ENCODE assay signal across 7 cellular contexts in genomic region chr11:826836-827145, GRCh38. TPM values are rescaled to one million over a fixed set of nuclear protein-coding genes. Genes with fewer than 3 reads are reported as not detected.
DNase-seq lines count a peak whose midpoint lies in the region; ATAC-seq and TF ChIP-seq lines count a peak whose summit lies in the region.

No MANE protein-coding gene starts in this region.

- peak; percentile 11 for ATAC-seq in GM21576 (IDR thresholded peaks at IDR 0.05; ENCODE audit: unreplicated experiment)
- no peak for ATAC-seq in sciatic nerve

- H3K27me3 ChIP-seq in hepatocyte = peaks cover 21% of the 10 kb centered on the region
- H3K27me3 ChIP-seq in smooth muscle cell (ENCODE audit: low read depth) = peaks cover 65% of the 10 kb centered on the region

- H3K4me2 ChIP-seq in hepatocyte = peak overlapping the region; percentile 96
- peak overlapping the region; percentile 83 for H3K4me2 ChIP-seq in smooth muscle cell

- peaks cover 3% of the 10 kb centered on the region for H4K20me1 ChIP-seq in hepatocyte (ENCODE audit: insufficient read depth, poor library complexity, severe bottlenecking)
- H4K20me1 ChIP-seq in smooth muscle cell (ENCODE audit: low read depth) = peaks cover 46% of the 10 kb centered on the region

- peaks cover 2% of the 10 kb centered on the region for H3K79me2 ChIP-seq in hepatocyte
- H3K79me2 ChIP-seq in smooth muscle cell (ENCODE audit: low read depth) = no peaks in the 10 kb centered on the region

- H3K36me3 ChIP-seq in SK-N-MC (ENCODE audit: insufficient read depth, low read length) (no peaks in the 10 kb centered on the region; the same call in 1 of the 2 replicates), hepatocyte (replicated peaks; ENCODE audit: insufficient read depth, low read depth) (no peaks in the 10 kb centered on the region), smooth muscle cell (ENCODE audit: low read depth) (no peaks in the 10 kb centered on the region)

- H3K9me2 ChIP-seq in hepatocyte (replicated peaks; ENCODE audit: insufficient read depth) = no peaks in the 10 kb centered on the region

- no peak overlapping the region for H3K27ac ChIP-seq in SK-N-MC
- peak overlapping the region; percentile 83 for H3K27ac ChIP-seq in hepatocyte
- H3K27ac ChIP-seq in smooth muscle cell (ENCODE audit: low read depth) = no peak overlapping the region

- intact Hi-C loops in sciatic nerve (cut with DNase I) = no loop called here

- peak overlapping the region; percentile 49 for H2AFZ ChIP-seq in hepatocyte
- H2AFZ ChIP-seq in smooth muscle cell (ENCODE audit: low read depth) = no peak overlapping the region

- DNase-seq in SK-N-MC (ENCODE audit: low read depth, low spot score) (no peak), hepatocyte (ENCODE audit: low spot score) (no peak), smooth muscle cell (lab: John Stamatoyannopoulos, UW; ENCODE audit: unreplicated experiment) (no peak), UCSD-AML1 (lab: John Stamatoyannopoulos, UW; ENCODE audit: unreplicated experiment) (no peak), amniotic stem cell (lab: John Stamatoyannopoulos, UW) (no peak), sciatic nerve (ENCODE audit: low spot score) (no peak)

- peaks cover 6% of the 10 kb centered on the region for H3F3A ChIP-seq in smooth muscle cell (ENCODE audit: low read depth)

- TF ChIP-seq CTCF in hepatocyte (IDR thresholded peaks at IDR 0.05; ENCODE audit: poor library complexity) (no peak), smooth muscle cell (IDR thresholded peaks at IDR 0.05; ENCODE audit: borderline replicate concordance, insufficient read depth, poor library complexity, severe bottlenecking) (no peak)

- H3K9me3 ChIP-seq in SK-N-MC (ENCODE audit: low read depth, low read length) = no peaks in the 10 kb centered on the region
- no peaks in the 10 kb centered on the region for H3K9me3 ChIP-seq in hepatocyte (ENCODE audit: low read depth)
- no peaks in the 10 kb centered on the region for H3K9me3 ChIP-seq in smooth muscle cell (replicated peaks; ENCODE audit: low read depth)

- WGBS in hepatocyte (ENCODE audit: low lambda C conversion rate, missing lambda C conversion rate) = 3% methylated on average over 21 of the region's 22 CpGs
- 6% methylated on average over 12 of the region's 22 CpGs for WGBS in smooth muscle cell (ENCODE audit: low lambda C conversion rate)

- H3K4me1 ChIP-seq in hepatocyte (ENCODE audit: insufficient read depth) (peaks cover 37% of the 10 kb centered on the region), smooth muscle cell (ENCODE audit: low read depth) (peaks cover 34% of the 10 kb centered on the region)

- H3K4me3 ChIP-seq in SK-N-MC = peak overlapping the region; percentile 70
- peak overlapping the region; percentile 14 for H3K4me3 ChIP-seq in hepatocyte
- peak overlapping the region; percentile 48 for H3K4me3 ChIP-seq in smooth muscle cell

- H3K9ac ChIP-seq in SK-N-MC (ENCODE audit: insufficient read length) (peak overlapping the region; percentile 32), smooth muscle cell (ENCODE audit: low read depth) (no peak overlapping the region)

RNA-seq across cellular contexts. Expression of gene CRACR2B, which starts 0.9 kb away (rescaled TPM):
- total RNA-seq in hepatocyte = 9.7 and 10.2 TPM in 2 replicates
- 33.2 and 39.7 TPM in 2 replicates for polyA plus RNA-seq in hepatocyte
- 0.36 and 2.5 TPM in 2 replicates for total RNA-seq in smooth muscle cell
- 0.10 and 10.5 TPM in 2 replicates for polyA plus RNA-seq in smooth muscle cell
- total RNA-seq in sciatic nerve = 8.7 TPM

RNA-seq across cellular contexts. Expression of gene CD151, which starts 6.0 kb away (rescaled TPM):
- total RNA-seq in hepatocyte = 248 and 260 TPM in 2 replicates
- 356 and 392 TPM in 2 replicates for polyA plus RNA-seq in hepatocyte
- 214 and 256 TPM in 2 replicates for total RNA-seq in smooth muscle cell
- polyA plus RNA-seq in smooth muscle cell = 391 and 469 TPM in 2 replicates
- 263 TPM for total RNA-seq in sciatic nerve

RNA-seq across cellular contexts. Expression of gene PNPLA2, which starts 8.1 kb away (rescaled TPM):
- total RNA-seq in hepatocyte = 12.2 and 12.9 TPM in 2 replicates
- polyA plus RNA-seq in hepatocyte = 50.0 and 57.3 TPM in 2 replicates
- total RNA-seq in smooth muscle cell = 12.4 and 14.8 TPM in 2 replicates
- 26.4 and 33.8 TPM in 2 replicates for polyA plus RNA-seq in smooth muscle cell
- total RNA-seq in sciatic nerve = 174 TPM

RNA-seq across cellular contexts. Expression of gene POLR2L, which starts 15.5 kb away (rescaled TPM):
- total RNA-seq in hepatocyte (38.0 and 50.2 TPM in 2 replicates), smooth muscle cell (38.0 and 51.4 TPM in 2 replicates), sciatic nerve (85.2 TPM)
- polyA plus RNA-seq in hepatocyte (372 and 402 TPM in 2 replicates), smooth muscle cell (380 and 446 TPM in 2 replicates)

RNA-seq across cellular contexts. Expression of gene TSPAN4, which starts 15.9 kb away (rescaled TPM):
- 62.5 and 82.8 TPM in 2 replicates for total RNA-seq in hepatocyte
- polyA plus RNA-seq in hepatocyte = 148 and 177 TPM in 2 replicates
- 50.2 and 68.2 TPM in 2 replicates for total RNA-seq in smooth muscle cell
- 153 and 179 TPM in 2 replicates for polyA plus RNA-seq in smooth muscle cell
- total RNA-seq in sciatic nerve = 118 TPM

Comparison
In these comparisons a context has a peak if more than half of its experiments do, and no peak if none do; other contexts are left out.
1. H3K4me3 ChIP-seq: peak in every context shown above with its lines; median percentile 70 in SK-N-MC; 48 in smooth muscle cell; 14 in hepatocyte.
2. RNA of gene PNPLA2, which starts 8.1 kb away (total RNA-seq): 174 TPM in sciatic nerve (single experiment); 12.2 to 12.9 TPM in hepatocyte and 12.4 to 14.8 TPM in smooth muscle cell; every median in the first group is over 10 times any median in the second.